Comparison of ENCODE assay signal across 16 cellular contexts in the genomic region with DNA sequence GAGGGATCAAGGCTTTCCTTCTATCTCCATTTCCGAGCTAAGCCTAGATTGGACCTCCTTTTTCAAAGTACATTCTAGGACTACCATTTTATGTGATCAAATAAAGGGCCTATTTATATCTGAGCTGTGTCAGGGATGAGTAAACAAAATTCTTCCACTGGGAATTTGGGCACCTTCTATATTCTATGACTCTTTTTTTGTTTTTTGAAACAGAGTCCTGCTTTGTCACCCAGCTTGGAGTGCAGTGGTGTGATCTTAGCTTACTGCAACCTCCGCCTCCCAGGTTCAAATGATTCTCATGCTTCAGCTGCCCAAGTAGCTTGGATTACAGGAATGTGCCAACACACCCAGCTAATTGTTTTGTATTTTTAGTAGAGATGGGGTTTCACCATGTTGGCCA.
"Had no signal": no experiment of that assay in that cellular context is flagged by ENCODE, and none has a peak within 500 bp of the region (broad histone marks: within the 10 kb centered on the region; RNA-seq: fewer than 3 reads in every experiment).

No MANE protein-coding gene starts in this region.

- H3K4me1 ChIP-seq: right lobe of liver had no signal

- ATAC-seq: left lung, right lobe of liver had no signal

- FAIRE-seq: astrocyte, endometrium, frontal cortex had no signal

- H3K36me3 ChIP-seq: cardiac muscle cell, esophagus muscularis mucosa, left lung, right lobe of liver, thoracic aorta had no signal

- DNase-seq: activated CD4-positive, alpha-beta memory T cell treated with anti-CD3 and anti-CD28 coated beads for 36 hours; activated gamma-delta T cell treated with Interleukin-2 at 50 U/mL for 16 hours; activated naive CD8-positive, alpha-beta T cell treated with anti-CD3 and anti-CD28 coated beads, Interleukin-2, amount 10 ng/mL, durations not matched to agents 7 days and 5 days; activated T-cell treated with anti-CD3 and anti-CD28 coated beads, Interleukin-2, amount 50 U/mL, for 48 hours; islet precursor cell; left lung; naive thymus-derived CD4-positive, alpha-beta T cell; right lobe of liver; stimulated activated CD4-positive, alpha-beta T cell treated with anti-CD3 and anti-CD28 coated beads, Interleukin-2, amount 100 ng/mL, for 48 hours; SW 1271 had no signal

- H3K27ac ChIP-seq: cardiac muscle cell, right lobe of liver, thoracic aorta had no signal

- H3K27me3 ChIP-seq: cardiac muscle cell, left lung, right lobe of liver had no signal

- H3K9me3 ChIP-seq: esophagus muscularis mucosa, left lung, right lobe of liver, thoracic aorta had no signal

- H3K4me3 ChIP-seq: cardiac muscle cell, esophagus muscularis mucosa, left lung, right lobe of liver, thoracic aorta had no signal
